16 cellular contexts compared by ENCODE assay signal in genomic region chr12:17810399-17810798, GRCh38.
"Had no signal": no experiment of that assay in that cellular context is flagged by ENCODE, and none has a peak within 500 bp of the region (broad histone marks: within the 10 kb centered on the region; RNA-seq: fewer than 3 reads in every experiment).

No MANE protein-coding gene starts in this region.

- H3K27ac Mint-ChIP-seq: activated CD4-positive, alpha-beta T cell treated with anti-CD3 and anti-CD28 coated beads, Interleukin-2, amount 10 ng/mL, durations not matched to agents 24 days and 14 days; activated CD8-positive, alpha-beta T cell treated with anti-CD3 and anti-CD28 coated beads for 36 hours; activated naive CD8-positive, alpha-beta T cell treated with anti-CD3 and anti-CD28 coated beads for 36 hours; activated T-helper 17 cell treated with anti-CD3 and anti-CD28 coated beads, Interleukin-2, amount 50 U/mL, for 72 hours; naive thymus-derived CD8-positive, alpha-beta T cell; stimulated activated naive CD8-positive, alpha-beta T cell treated with anti-CD3 and anti-CD28 coated beads, Interleukin-15, Interleukin-2, amounts not matched to agents 100 ng/mL and 50 ng/mL, for 24 hours had no signal

- ATAC-seq: activated CD8-positive, alpha-beta T cell treated with anti-CD3 and anti-CD28 coated beads for 36 hours; activated T-helper 17 cell treated with anti-CD3 and anti-CD28 coated beads, Interleukin-2, amount 50 U/mL, for 72 hours; naive thymus-derived CD8-positive, alpha-beta T cell; psoas muscle; right cardiac atrium had no signal

- H3K4me1 Mint-ChIP-seq: activated CD4-positive, alpha-beta T cell treated with anti-CD3 and anti-CD28 coated beads, Interleukin-2, amount 10 ng/mL, durations not matched to agents 24 days and 14 days; activated naive CD8-positive, alpha-beta T cell treated with anti-CD3 and anti-CD28 coated beads for 36 hours; activated T-helper 17 cell treated with anti-CD3 and anti-CD28 coated beads, Interleukin-2, amount 50 U/mL, for 72 hours; naive thymus-derived CD8-positive, alpha-beta T cell had no signal

- DNase-seq: activated CD4-positive, alpha-beta T cell treated with anti-CD3 and anti-CD28 coated beads, Interleukin-2, amount 10 ng/mL, durations not matched to agents 24 days and 14 days; activated CD8-positive, alpha-beta T cell treated with anti-CD3 and anti-CD28 coated beads for 36 hours; activated naive CD4-positive, alpha-beta T cell; activated naive CD8-positive, alpha-beta T cell treated with anti-CD3 and anti-CD28 coated beads for 36 hours; activated T-cell treated with anti-CD3 and anti-CD28 coated beads, Interleukin-2, amount 50 U/mL, for 1 hour; amniotic stem cell; foreskin fibroblast; mesenchymal stem cell; naive thymus-derived CD8-positive, alpha-beta T cell; ovary; psoas muscle; right cardiac atrium; stimulated activated CD4-positive, alpha-beta T cell treated with anti-CD3 and anti-CD28 coated beads, Interleukin-2, amount 100 ng/mL, for 24 hours; uterus had no signal

- H3K4me3 Mint-ChIP-seq: activated CD4-positive, alpha-beta T cell treated with anti-CD3 and anti-CD28 coated beads, Interleukin-2, amount 10 ng/mL, durations not matched to agents 24 days and 14 days; activated CD8-positive, alpha-beta T cell treated with anti-CD3 and anti-CD28 coated beads for 36 hours; activated naive CD8-positive, alpha-beta T cell treated with anti-CD3 and anti-CD28 coated beads for 36 hours; activated T-helper 17 cell treated with anti-CD3 and anti-CD28 coated beads, Interleukin-2, amount 50 U/mL, for 72 hours; naive thymus-derived CD8-positive, alpha-beta T cell; stimulated activated naive CD8-positive, alpha-beta T cell treated with anti-CD3 and anti-CD28 coated beads, Interleukin-15, Interleukin-2, amounts not matched to agents 100 ng/mL and 50 ng/mL, for 24 hours had no signal
